14 cellular contexts compared by ENCODE assay signal in genomic region chr6:108671790-108672189, GRCh38.
"Had no signal": no experiment of that assay in that cellular context is flagged by ENCODE, and none has a peak within 500 bp of the region (broad histone marks: within the 10 kb centered on the region; RNA-seq: fewer than 3 reads in every experiment).

No MANE protein-coding gene starts in this region.

- H3K9me3 Mint-ChIP-seq: activated CD4-positive, alpha-beta memory T cell treated with anti-CD3 and anti-CD28 coated beads for 36 hours; activated naive CD8-positive, alpha-beta T cell treated with anti-CD3 and anti-CD28 coated beads, Interleukin-2, amount 10 ng/mL, durations not matched to agents 7 days and 5 days; naive thymus-derived CD8-positive, alpha-beta T cell had no signal

- H3K4me3 ChIP-seq: esophagus squamous epithelium, heart right ventricle, lung, tibial nerve had no signal

- H3K36me3 Mint-ChIP-seq: activated CD4-positive, alpha-beta memory T cell treated with anti-CD3 and anti-CD28 coated beads for 36 hours had no signal

- H3K4me3 Mint-ChIP-seq: activated CD4-positive, alpha-beta memory T cell treated with anti-CD3 and anti-CD28 coated beads for 36 hours; activated naive CD8-positive, alpha-beta T cell treated with anti-CD3 and anti-CD28 coated beads, Interleukin-2, amount 10 ng/mL, durations not matched to agents 7 days and 5 days; naive thymus-derived CD8-positive, alpha-beta T cell had no signal

- H3K27me3 Mint-ChIP-seq: activated CD4-positive, alpha-beta memory T cell treated with anti-CD3 and anti-CD28 coated beads for 36 hours; activated naive CD8-positive, alpha-beta T cell treated with anti-CD3 and anti-CD28 coated beads, Interleukin-2, amount 10 ng/mL, durations not matched to agents 7 days and 5 days; naive thymus-derived CD8-positive, alpha-beta T cell had no signal

- H3K27ac ChIP-seq: esophagus squamous epithelium, foreskin keratinocyte, tibial nerve had no signal

- H3K27me3 ChIP-seq: esophagus squamous epithelium, foreskin keratinocyte, heart right ventricle, tibial nerve had no signal

- H3K27ac Mint-ChIP-seq: activated CD4-positive, alpha-beta memory T cell treated with anti-CD3 and anti-CD28 coated beads for 36 hours; activated naive CD8-positive, alpha-beta T cell treated with anti-CD3 and anti-CD28 coated beads, Interleukin-2, amount 10 ng/mL, durations not matched to agents 7 days and 5 days; naive thymus-derived CD8-positive, alpha-beta T cell had no signal

- H3K9me3 ChIP-seq: esophagus squamous epithelium, heart right ventricle, tibial nerve had no signal

- DNase-seq: activated CD4-positive, alpha-beta memory T cell treated with anti-CD3 and anti-CD28 coated beads for 36 hours; activated gamma-delta T cell treated with Interleukin-2 at 50 U/mL for 16 hours; activated naive CD8-positive, alpha-beta T cell treated with anti-CD3 and anti-CD28 coated beads, Interleukin-2, amount 10 ng/mL, durations not matched to agents 7 days and 5 days; activated T-cell treated with anti-CD3 and anti-CD28 coated beads, Interleukin-2, amount 50 U/mL, for 48 hours; esophagus squamous epithelium; foreskin keratinocyte; heart right ventricle; kidney glomerular epithelial cell; naive thymus-derived CD8-positive, alpha-beta T cell; right cardiac atrium; small intestine; T-helper 9 cell had no signal

- ATAC-seq: foreskin keratinocyte; naive thymus-derived CD8-positive, alpha-beta T cell; right cardiac atrium had no signal
